Comparison of ENCODE assay signal across 1 cellular context in the genomic region with DNA sequence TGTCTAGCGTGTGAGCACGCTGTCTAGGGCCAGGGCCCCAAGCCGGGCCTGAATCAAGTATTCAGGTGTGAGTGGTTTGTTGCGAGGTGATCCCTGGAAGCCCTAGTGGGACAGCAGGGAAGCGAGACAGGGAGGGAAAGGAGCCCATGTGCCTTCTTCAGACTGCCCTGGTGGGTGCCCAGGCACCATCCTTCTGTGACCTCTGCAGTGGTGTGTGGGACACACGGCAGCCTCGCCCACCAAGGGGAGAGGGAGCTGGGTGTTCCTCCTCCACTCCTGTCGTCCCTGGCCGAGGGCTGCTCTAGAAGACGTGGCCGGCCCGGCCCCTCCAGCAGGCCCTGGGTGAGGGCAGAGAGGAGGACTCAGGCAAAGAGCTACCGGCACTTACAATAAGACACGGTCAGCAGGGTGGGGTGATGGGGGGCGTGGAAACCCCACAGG.
TF ChIP-seq lines count a peak whose summit lies in the region.

No MANE protein-coding gene starts in this region.

TF ChIP-seq in WTC11, 78 proteins besides CTCF, POLR2A, EP300 and RAD21 (continued from another document):
- TF ChIP-seq FOXP1 (CRISPR knock-in tag; IDR thresholded peaks at IDR 0.05; ENCODE audit: borderline replicate concordance): no peak
- TF ChIP-seq CDX4 (CRISPR knock-in tag; IDR thresholded peaks at IDR 0.05; ENCODE audit: borderline replicate concordance): no peak
- no peak for TF ChIP-seq USF2 (CRISPR knock-in tag; IDR thresholded peaks at IDR 0.05)
- no peak for TF ChIP-seq GTF2I (CRISPR knock-in tag; conservative IDR thresholded peaks at IDR 0.05)
- TF ChIP-seq ARID4B (CRISPR knock-in tag; IDR thresholded peaks at IDR 0.05; ENCODE audit: borderline replicate concordance): no peak
- TF ChIP-seq IRF2 (CRISPR knock-in tag; IDR thresholded peaks at IDR 0.05; ENCODE audit: borderline replicate concordance, low read depth): no peak
- TF ChIP-seq JUN (CRISPR knock-in tag; IDR thresholded peaks at IDR 0.05): no peak
- TF ChIP-seq NR2C2 (CRISPR knock-in tag; IDR thresholded peaks at IDR 0.05): no peak
- TF ChIP-seq PRDM15 (CRISPR knock-in tag; IDR thresholded peaks at IDR 0.05): no peak
- no peak for TF ChIP-seq MYBL2 (CRISPR knock-in tag; IDR thresholded peaks at IDR 0.05)
- TF ChIP-seq, protein P1, sequence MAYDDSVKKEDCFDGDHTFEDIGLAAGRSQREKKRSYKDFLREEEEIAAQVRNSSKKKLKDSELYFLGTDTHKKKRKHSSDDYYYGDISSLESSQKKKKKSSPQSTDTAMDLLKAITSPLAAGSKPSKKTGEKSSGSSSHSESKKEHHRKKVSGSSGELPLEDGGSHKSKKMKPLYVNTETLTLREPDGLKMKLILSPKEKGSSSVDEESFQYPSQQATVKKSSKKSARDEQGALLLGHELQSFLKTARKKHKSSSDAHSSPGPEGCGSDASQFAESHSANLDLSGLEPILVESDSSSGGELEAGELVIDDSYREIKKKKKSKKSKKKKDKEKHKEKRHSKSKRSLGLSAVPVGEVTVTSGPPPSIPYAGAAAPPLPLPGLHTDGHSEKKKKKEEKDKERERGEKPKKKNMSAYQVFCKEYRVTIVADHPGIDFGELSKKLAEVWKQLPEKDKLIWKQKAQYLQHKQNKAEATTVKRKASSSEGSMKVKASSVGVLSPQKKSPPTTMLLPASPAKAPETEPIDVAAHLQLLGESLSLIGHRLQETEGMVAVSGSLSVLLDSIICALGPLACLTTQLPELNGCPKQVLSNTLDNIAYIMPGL (CRISPR knock-in tag; IDR thresholded peaks at IDR 0.05): no peak
- TF ChIP-seq, protein P2, sequence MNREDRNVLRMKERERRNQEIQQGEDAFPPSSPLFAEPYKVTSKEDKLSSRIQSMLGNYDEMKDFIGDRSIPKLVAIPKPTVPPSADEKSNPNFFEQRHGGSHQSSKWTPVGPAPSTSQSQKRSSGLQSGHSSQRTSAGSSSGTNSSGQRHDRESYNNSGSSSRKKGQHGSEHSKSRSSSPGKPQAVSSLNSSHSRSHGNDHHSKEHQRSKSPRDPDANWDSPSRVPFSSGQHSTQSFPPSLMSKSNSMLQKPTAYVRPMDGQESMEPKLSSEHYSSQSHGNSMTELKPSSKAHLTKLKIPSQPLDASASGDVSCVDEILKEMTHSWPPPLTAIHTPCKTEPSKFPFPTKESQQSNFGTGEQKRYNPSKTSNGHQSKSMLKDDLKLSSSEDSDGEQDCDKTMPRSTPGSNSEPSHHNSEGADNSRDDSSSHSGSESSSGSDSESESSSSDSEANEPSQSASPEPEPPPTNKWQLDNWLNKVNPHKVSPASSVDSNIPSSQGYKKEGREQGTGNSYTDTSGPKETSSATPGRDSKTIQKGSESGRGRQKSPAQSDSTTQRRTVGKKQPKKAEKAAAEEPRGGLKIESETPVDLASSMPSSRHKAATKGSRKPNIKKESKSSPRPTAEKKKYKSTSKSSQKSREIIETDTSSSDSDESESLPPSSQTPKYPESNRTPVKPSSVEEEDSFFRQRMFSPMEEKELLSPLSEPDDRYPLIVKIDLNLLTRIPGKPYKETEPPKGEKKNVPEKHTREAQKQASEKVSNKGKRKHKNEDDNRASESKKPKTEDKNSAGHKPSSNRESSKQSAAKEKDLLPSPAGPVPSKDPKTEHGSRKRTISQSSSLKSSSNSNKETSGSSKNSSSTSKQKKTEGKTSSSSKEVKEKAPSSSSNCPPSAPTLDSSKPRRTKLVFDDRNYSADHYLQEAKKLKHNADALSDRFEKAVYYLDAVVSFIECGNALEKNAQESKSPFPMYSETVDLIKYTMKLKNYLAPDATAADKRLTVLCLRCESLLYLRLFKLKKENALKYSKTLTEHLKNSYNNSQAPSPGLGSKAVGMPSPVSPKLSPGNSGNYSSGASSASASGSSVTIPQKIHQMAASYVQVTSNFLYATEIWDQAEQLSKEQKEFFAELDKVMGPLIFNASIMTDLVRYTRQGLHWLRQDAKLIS (CRISPR knock-in tag; IDR thresholded peaks at IDR 0.05; ENCODE audit: borderline replicate concordance): no peak
- TF ChIP-seq GABPB1 (CRISPR knock-in tag; IDR thresholded peaks at IDR 0.05): no peak
- TF ChIP-seq SMAD3 (CRISPR knock-in tag; IDR thresholded peaks at IDR 0.05; ENCODE audit: borderline replicate concordance): no peak
- TF ChIP-seq ZMAT4 (CRISPR knock-in tag; IDR thresholded peaks at IDR 0.05): no peak
- no peak for TF ChIP-seq HMGA2 (CRISPR knock-in tag; IDR thresholded peaks at IDR 0.05)
- no peak for TF ChIP-seq E2F1 (CRISPR knock-in tag; IDR thresholded peaks at IDR 0.05)
- TF ChIP-seq TCF7 (CRISPR knock-in tag; IDR thresholded peaks at IDR 0.05; ENCODE audit: low read depth): no peak
- no peak for TF ChIP-seq TP53 (CRISPR knock-in tag; IDR thresholded peaks at IDR 0.05)
